ENCODE assay signal across 25 cellular contexts in genomic region chr13:97583884-97584497, GRCh38.
A peak's percentile ranks its signal among the peaks of the same experiment; 100 is the strongest.
DNase-seq lines count a peak whose midpoint lies in the region; ATAC-seq and TF ChIP-seq lines count a peak whose summit lies in the region.
"Had no signal": no experiment of that assay in that cellular context is flagged by ENCODE, and none has a peak within 500 bp of the region (broad histone marks: within the 10 kb centered on the region; RNA-seq: fewer than 3 reads in every experiment).

No MANE protein-coding gene starts in this region.

- H3K27ac ChIP-seq in stomach, result no peak overlapping the region
- H3K27ac ChIP-seq: epithelial cell of prostate, psoas muscle, sigmoid colon, tibial artery had no signal

- no peak overlapping the region for H3K4me3 Mint-ChIP-seq in activated naive CD4-positive, alpha-beta T cell treated with anti-CD3 and anti-CD28 coated beads, Interleukin-2, amount 10 ng/mL, durations not matched to agents 7 days and 5 days
- peak overlapping the region; percentile 2 to 77 (median 19) for H3K4me3 Mint-ChIP-seq in immature natural killer cell
- H3K4me3 Mint-ChIP-seq: activated CD8-positive, alpha-beta T cell treated with anti-CD3 and anti-CD28 coated beads for 36 hours; activated naive CD8-positive, alpha-beta T cell treated with anti-CD3 and anti-CD28 coated beads for 36 hours; naive B cell had no signal

- H3K27ac Mint-ChIP-seq in activated naive CD4-positive, alpha-beta T cell treated with anti-CD3 and anti-CD28 coated beads, Interleukin-2, amount 10 ng/mL, durations not matched to agents 7 days and 5 days, result peak overlapping the region; percentile 50
- H3K27ac Mint-ChIP-seq in immature natural killer cell, result peak overlapping the region in 4 of 6 donors; percentile 7 to 90 (median 72)
- H3K27ac Mint-ChIP-seq: activated CD8-positive, alpha-beta T cell treated with anti-CD3 and anti-CD28 coated beads for 36 hours; activated naive CD8-positive, alpha-beta T cell treated with anti-CD3 and anti-CD28 coated beads for 36 hours; naive B cell had no signal

- TF ChIP-seq EP300 in stomach (IDR thresholded peaks at IDR 0.05), result no peak

- CTCF ChIA-PET in activated naive CD4-positive, alpha-beta T cell treated with anti-CD3 and anti-CD28 coated beads, Interleukin-2, amount 10 ng/mL, durations not matched to agents 7 days and 5 days (lab: Charles Lee), result no interaction called here

- no peak for TF ChIP-seq POLR2A in stomach (IDR thresholded peaks at IDR 0.05)

- no peak for DNase-seq in activated naive CD4-positive, alpha-beta T cell treated with anti-CD3 and anti-CD28 coated beads, Interleukin-2, amount 10 ng/mL, durations not matched to agents 7 days and 5 days
- no peak for DNase-seq in activated naive CD4-positive, alpha-beta T cell treated with Interleukin-2 at 50 U/mL for 16 hours
- DNase-seq in NCI-H69 (lab: John Stamatoyannopoulos, UW) (peak; percentile 48), immature natural killer cell (peak in 1 of 3 donors; percentile 17), SIG-M5 treated with dmso at 0.1 percent for 504 hours (lab: John Stamatoyannopoulos, UW; ENCODE audit: unreplicated experiment) (no peak), stomach (no peak)
- DNase-seq: activated CD4-positive, alpha-beta T cell treated with anti-CD3 and anti-CD28 coated beads for 1 hour; activated CD8-positive, alpha-beta T cell treated with anti-CD3 and anti-CD28 coated beads for 36 hours; activated effector memory CD4-positive, alpha-beta T cell treated with Interleukin-2 at 50 U/mL for 16 hours; activated naive CD8-positive, alpha-beta T cell treated with anti-CD3 and anti-CD28 coated beads for 36 hours; aorta; CD8-positive, alpha-beta memory T cell; EL; HCEC 1CT; Kasumi-1; midbrain; naive B cell; NCI-H146; nucleus accumbens; psoas muscle; sigmoid colon; stimulated activated CD4-positive, alpha-beta T cell treated with anti-CD3 and anti-CD28 coated beads, Interleukin-4, amount 100 ng/mL, for 1 hour; tibial artery had no signal

- no peaks in the 10 kb centered on the region for H3K27me3 Mint-ChIP-seq in activated naive CD4-positive, alpha-beta T cell treated with anti-CD3 and anti-CD28 coated beads, Interleukin-2, amount 10 ng/mL, durations not matched to agents 7 days and 5 days
- H3K27me3 Mint-ChIP-seq in immature natural killer cell (ENCODE audit: low read depth in 3 of 3), result peaks cover 1 to 5% (median 3%) of the 10 kb centered on the region in 3 donors

- H3K4me3 ChIP-seq in stomach, result no peak overlapping the region
- H3K4me3 ChIP-seq: psoas muscle, sigmoid colon, tibial artery had no signal

- no peaks in the 10 kb centered on the region for H3K9me3 Mint-ChIP-seq in activated naive CD4-positive, alpha-beta T cell treated with anti-CD3 and anti-CD28 coated beads, Interleukin-2, amount 10 ng/mL, durations not matched to agents 7 days and 5 days
- H3K9me3 Mint-ChIP-seq in immature natural killer cell, result peaks cover 0 to 4% (median 0%) of the 10 kb centered on the region in 6 donors
- H3K9me3 Mint-ChIP-seq: activated CD8-positive, alpha-beta T cell treated with anti-CD3 and anti-CD28 coated beads for 36 hours; activated naive CD8-positive, alpha-beta T cell treated with anti-CD3 and anti-CD28 coated beads for 36 hours had no signal

- no peaks in the 10 kb centered on the region for H3K36me3 ChIP-seq in stomach
- H3K36me3 ChIP-seq: sigmoid colon, tibial artery had no signal

- H3K27me3 ChIP-seq in stomach, result no peaks in the 10 kb centered on the region
- H3K27me3 ChIP-seq: sigmoid colon, tibial artery had no signal

- TF ChIP-seq CTCF in stomach (IDR thresholded peaks at IDR 0.05), result no peak

- no peaks in the 10 kb centered on the region for H3K9me3 ChIP-seq in stomach
- H3K9me3 ChIP-seq: psoas muscle, sigmoid colon, tibial artery had no signal

- ATAC-seq in HG03565 (IDR thresholded peaks at IDR 0.05; ENCODE audit: unreplicated experiment), result no peak
- ATAC-seq: activated CD8-positive, alpha-beta T cell treated with anti-CD3 and anti-CD28 coated beads for 36 hours; psoas muscle had no signal

- 52 to 72% (median 67%) methylated on average over 3 of the region's 3 CpGs for WGBS in stomach, 5 donors

- intact Hi-C loops in stomach (cut with DNase I; ENCODE audit: low total_unique reads), result no loop called here

- H3K36me3 Mint-ChIP-seq in activated naive CD4-positive, alpha-beta T cell treated with anti-CD3 and anti-CD28 coated beads, Interleukin-2, amount 10 ng/mL, durations not matched to agents 7 days and 5 days, result no peaks in the 10 kb centered on the region
- peaks cover 0 to 7% (median 0%) of the 10 kb centered on the region in 3 donors for H3K36me3 Mint-ChIP-seq in immature natural killer cell
- H3K36me3 Mint-ChIP-seq: activated naive CD8-positive, alpha-beta T cell treated with anti-CD3 and anti-CD28 coated beads for 36 hours; naive B cell had no signal

- H3K4me1 ChIP-seq in stomach, result no peaks in the 10 kb centered on the region
- H3K4me1 ChIP-seq: psoas muscle, sigmoid colon, tibial artery had no signal

- H3K4me1 Mint-ChIP-seq in activated naive CD4-positive, alpha-beta T cell treated with anti-CD3 and anti-CD28 coated beads, Interleukin-2, amount 10 ng/mL, durations not matched to agents 7 days and 5 days, result peaks cover 11% of the 10 kb centered on the region
- H3K4me1 Mint-ChIP-seq in immature natural killer cell, result peaks cover 11 to 31% of the 10 kb centered on the region in 2 donors
- H3K4me1 Mint-ChIP-seq: activated naive CD8-positive, alpha-beta T cell treated with anti-CD3 and anti-CD28 coated beads for 36 hours; CD8-positive, alpha-beta memory T cell; naive B cell had no signal
